ENCODE assay signal across 13 cellular contexts in genomic region chr12:27347779-27348178, GRCh38. TPM values are rescaled to one million over a fixed set of nuclear protein-coding genes. Genes with fewer than 3 reads are reported as not detected.
DNase-seq lines count a peak whose midpoint lies in the region; ATAC-seq, FAIRE-seq and TF ChIP-seq lines count a peak whose summit lies in the region.
"Had no signal": no experiment of that assay in that cellular context is flagged by ENCODE, and none has a peak within 500 bp of the region (broad histone marks: within the 10 kb centered on the region; RNA-seq: fewer than 3 reads in every experiment).

No MANE protein-coding gene starts in this region.

- no peak overlapping the region for H2BK15ac ChIP-seq in H1 (ENCODE audit: low read length)

- H3K36me3 ChIP-seq in HepG2 (replicated peaks in 1 of 2; ENCODE audit: control insufficient read depth in 1 of 2, insufficient read depth in 2 of 2, low read length in 2 of 2) (no peaks in the 10 kb centered on the region), right lobe of liver (no peaks in the 10 kb centered on the region), H1 (ENCODE audit: control insufficient read depth in 2 of 4, insufficient read depth in 4 of 4, low read length in 3 of 4) (no peaks in the 10 kb centered on the region)

- no peak overlapping the region for H4K91ac ChIP-seq in H1 (replicated peaks; ENCODE audit: insufficient read length, low read length)

- peaks cover 5% of the 10 kb centered on the region for H3K79me1 ChIP-seq in H1 (ENCODE audit: low read depth, low read length)

- TF ChIP-seq POLR2A in HepG2 (IDR thresholded peaks at IDR 0.05; ENCODE audit: insufficient read depth in 1 of 2, low read depth in 2 of 2, low read length in 2 of 2) (no peak), right lobe of liver (IDR thresholded peaks at IDR 0.05) (no peak), H1 (IDR thresholded peaks at IDR 0.05; ENCODE audit: control extremely low read depth in 1 of 2, low read depth in 2 of 2, low read length in 2 of 2) (no peak)

- ATAC-seq in HepG2 (no peak), right lobe of liver (no peak), HG03139 (IDR thresholded peaks at IDR 0.05; ENCODE audit: unreplicated experiment) (no peak)
- no peak for ATAC-seq in stimulated activated memory B cell treated with anti-CD40 and anti-IgM and Interleukin-4, amounts not matched to agents 10 μg/mL and 1 μg/mL and 100 μg/mL, for 72 hours

- H3K18ac ChIP-seq in H1 (ENCODE audit: extremely low read depth, low read length) = no peak overlapping the region

- CTCF ChIA-PET in HepG2 (lab: Yijun Ruan, JAX; ENCODE audit: low intra/inter-chr PET ratio, low total read pairs) (no interaction called here), H1 (lab: Charles Lee; ENCODE audit: partially characterized antibody) (interaction anchor here (1.1 to 1.6 kb wide), 3 partner anchors 8 to 39 kb away, joined by 3 to 6 read pairs (median 4); no protein-coding TSS in a partner anchor)

- no peak overlapping the region for H3K4me3 ChIP-seq in HepG2 (replicated peaks in 1 of 3; ENCODE audit: insufficient read depth in 1 of 3, low read depth in 2 of 3, low read length in 3 of 3)
- no peak overlapping the region for H3K4me3 ChIP-seq in right lobe of liver
- H3K4me3 ChIP-seq in H1 (ENCODE audit: extremely low read depth in 1 of 4, insufficient read depth in 2 of 4, low read depth in 3 of 4, low read length in 4 of 4) = no peak overlapping the region

- peaks cover 6% of the 10 kb centered on the region for H3K79me2 ChIP-seq in HepG2 (ENCODE audit: insufficient read depth, low read length)
- H3K79me2 ChIP-seq in H1 (ENCODE audit: control insufficient read depth in 1 of 2, insufficient read depth in 2 of 2, low read length in 2 of 2) = peaks cover 0 to 58% of the 10 kb centered on the region in 2 experiments; a peak in 2 of 4 replicates

- no peak for TF ChIP-seq EP300 in HepG2 (IDR thresholded peaks at IDR 0.05; ENCODE audit: low read depth in 2 of 2, low read length in 2 of 2)
- TF ChIP-seq EP300 in HepG2 (CRISPR knock-in tag; IDR thresholded peaks at IDR 0.05; ENCODE audit: borderline replicate concordance) = no peak
- TF ChIP-seq EP300 in H1 (IDR thresholded peaks at IDR 0.05; ENCODE audit: borderline replicate concordance in 1 of 2, low read depth in 2 of 2, low read length in 2 of 2) = no peak

- H3K4me2 ChIP-seq in HepG2 (ENCODE audit: low read depth, low read length) (no peak overlapping the region), H1 (ENCODE audit: insufficient read depth in 1 of 2, low read depth in 2 of 2, low read length in 2 of 2) (no peak overlapping the region)

- FAIRE-seq in HepG2 (lab: Jason Lieb, UNC) = no peak
- FAIRE-seq in H1 (lab: Jason Lieb, UNC) = no peak
- FAIRE-seq: H54 had no signal

- no peak overlapping the region for H3K4me3 Mint-ChIP-seq in stimulated activated memory B cell treated with anti-CD40 and anti-IgM and Interleukin-4, amounts not matched to agents 10 μg/mL and 1 μg/mL and 100 μg/mL, for 72 hours
- H3K4me3 Mint-ChIP-seq: CD4-positive, CD25-positive, alpha-beta regulatory T cell had no signal

- H4K8ac ChIP-seq in H1 (ENCODE audit: extremely low read depth, insufficient read depth, low read length) = no peak overlapping the region

- no peaks in the 10 kb centered on the region for H3K4me1 Mint-ChIP-seq in stimulated activated memory B cell treated with anti-CD40 and anti-IgM and Interleukin-4, amounts not matched to agents 10 μg/mL and 1 μg/mL and 100 μg/mL, for 72 hours
- H3K4me1 Mint-ChIP-seq: CD4-positive, CD25-positive, alpha-beta regulatory T cell had no signal

- no peak overlapping the region for H3K14ac ChIP-seq in H1 (ENCODE audit: insufficient read length)

- no peak for TF ChIP-seq RAD21 in HepG2 (CRISPR knock-in tag; IDR thresholded peaks at IDR 0.05)
- no peak for TF ChIP-seq RAD21 in H1 (IDR thresholded peaks at IDR 0.05 in 1 of 2, conservative IDR thresholded peaks at IDR 0.05 in 1 of 2; ENCODE audit: low read depth in 2 of 2, low read length in 2 of 2)

- BruUV-seq in HepG2 (replicated peaks; lab: Mats Ljungman, UMichigan) = no TSS peak

- no peak for TF ChIP-seq CTCF in HepG2 (CRISPR knock-in tag; IDR thresholded peaks at IDR 0.05)
- no peak for TF ChIP-seq CTCF in right lobe of liver (IDR thresholded peaks at IDR 0.05)
- TF ChIP-seq CTCF in H1 (IDR thresholded peaks at IDR 0.05; ENCODE audit: control extremely low read depth in 1 of 3, insufficient read depth in 1 of 3, low read depth in 1 of 3, low read length in 3 of 3) = no peak

- DNase-seq in HepG2 (ENCODE audit: low spot score) (no peak), right lobe of liver (no peak), NCI-H69 (lab: John Stamatoyannopoulos, UW) (peak; percentile 82), H1 (ENCODE audit: low read depth in 1 of 2, low spot score in 2 of 2) (no peak), GDM1 (lab: John Stamatoyannopoulos, UW) (no peak), DMS 273 (lab: John Stamatoyannopoulos, UW; ENCODE audit: unreplicated experiment) (no peak)
- DNase-seq: Calu3; CD4-positive, CD25-positive, alpha-beta regulatory T cell; DND-41; NCI-H2029 treated with DMSO at 0.1 percent for 48 hours had no signal

- H3K4me1 ChIP-seq in HepG2 (ENCODE audit: insufficient read depth, low read length) (no peaks in the 10 kb centered on the region), right lobe of liver (no peaks in the 10 kb centered on the region), H1 (replicated peaks in 1 of 4; ENCODE audit: control insufficient read depth in 3 of 4, insufficient read depth in 4 of 4, low read length in 3 of 4) (peaks cover 3 to 10% (median 9%) of the 10 kb centered on the region in 4 experiments; a peak in 4 of 7 replicates)

- H3K56ac ChIP-seq in H1 (replicated peaks; ENCODE audit: insufficient read length, low read depth, low read length) = no peak overlapping the region

- intact Hi-C loops in HepG2 (cut with micrococcal nuclease; ENCODE audit: unreplicated experiment) = no loop called here
- intact Hi-C loops in right lobe of liver (cut with DNase I) = no loop called here

- no peak overlapping the region for H4K5ac ChIP-seq in H1 (ENCODE audit: insufficient read length, low read depth, low read length)

- H2AFZ ChIP-seq in HepG2 (ENCODE audit: low read length) = no peak overlapping the region
- H2AFZ ChIP-seq in H1 (ENCODE audit: low read length) = no peak overlapping the region

- H3K36me3 Mint-ChIP-seq in stimulated activated memory B cell treated with anti-CD40 and anti-IgM and Interleukin-4, amounts not matched to agents 10 μg/mL and 1 μg/mL and 100 μg/mL, for 72 hours = no peaks in the 10 kb centered on the region
- H3K36me3 Mint-ChIP-seq: CD4-positive, CD25-positive, alpha-beta regulatory T cell had no signal

- H3K27ac ChIP-seq in HepG2 (ENCODE audit: extremely low read length, insufficient read depth, low read length) = no peak overlapping the region
- H3K27ac ChIP-seq in right lobe of liver = no peak overlapping the region
- no peak overlapping the region for H3K27ac ChIP-seq in H1 (ENCODE audit: low read depth, low read length)

- H3K27ac Mint-ChIP-seq in stimulated activated memory B cell treated with anti-CD40 and anti-IgM and Interleukin-4, amounts not matched to agents 10 μg/mL and 1 μg/mL and 100 μg/mL, for 72 hours = no peak overlapping the region
- H3K27ac Mint-ChIP-seq: CD4-positive, CD25-positive, alpha-beta regulatory T cell had no signal

- no peaks in the 10 kb centered on the region for H3K23me2 ChIP-seq in H1 (ENCODE audit: low read depth, low read length)

- H3K23ac ChIP-seq in H1 (ENCODE audit: insufficient read length) = no peak overlapping the region

- no peaks in the 10 kb centered on the region for H3K9me3 Mint-ChIP-seq in stimulated activated memory B cell treated with anti-CD40 and anti-IgM and Interleukin-4, amounts not matched to agents 10 μg/mL and 1 μg/mL and 100 μg/mL, for 72 hours

- H3K9ac ChIP-seq in HepG2 (ENCODE audit: insufficient read depth, low read depth, low read length) (no peak overlapping the region), H1 (replicated peaks in 1 of 4; ENCODE audit: extremely low read depth in 1 of 4, low read depth in 3 of 4, low read length in 3 of 4) (no peak overlapping the region)

- H2BK20ac ChIP-seq in H1 (ENCODE audit: low read length) = no peak overlapping the region

- no peaks in the 10 kb centered on the region for H3K27me3 ChIP-seq in HepG2 (ENCODE audit: control insufficient read depth in 1 of 2, insufficient read depth in 2 of 2, low read length in 2 of 2)
- H3K27me3 ChIP-seq in right lobe of liver = no peaks in the 10 kb centered on the region
- no peaks in the 10 kb centered on the region for H3K27me3 ChIP-seq in H1 (replicated peaks in 1 of 4; ENCODE audit: control insufficient read depth in 3 of 4, extremely low read depth in 1 of 4, insufficient read depth in 3 of 4, low read length in 3 of 4)

- no peak overlapping the region for H2BK12ac ChIP-seq in H1 (ENCODE audit: low read depth, low read length)

- in situ Hi-C loops in HepG2 (cut with HindIII; ENCODE audit: extremely low pct_ligation_motif_present, low pct_unique_long_range_greater_than_20kb) = no loop called here

- POLR2A ChIA-PET in HepG2 (lab: Yijun Ruan, JAX) (no interaction called here), H1 (lab: Charles Lee; ENCODE audit: partially characterized antibody) (no interaction called here)

- no peak overlapping the region for H3K4ac ChIP-seq in H1 (replicated peaks; ENCODE audit: insufficient read length, low read depth, low read length)

- H2AK5ac ChIP-seq in H1 (ENCODE audit: low read depth, low read length) = no peak overlapping the region

- H3K9me3 ChIP-seq in HepG2 (ENCODE audit: low read length) = no peaks in the 10 kb centered on the region
- no peaks in the 10 kb centered on the region for H3K9me3 ChIP-seq in right lobe of liver
- no peaks in the 10 kb centered on the region for H3K9me3 ChIP-seq in H1 (ENCODE audit: insufficient read depth in 2 of 2, low read depth in 1 of 2, low read length in 1 of 2)

- H2BK5ac ChIP-seq in H1 (ENCODE audit: low read depth, low read length) = no peak overlapping the region

- no peak overlapping the region for H2BK120ac ChIP-seq in H1 (replicated peaks; ENCODE audit: low read depth, low read length)

- H4K20me1 ChIP-seq in HepG2 (ENCODE audit: insufficient read depth, low read length) (no peaks in the 10 kb centered on the region), H1 (replicated peaks in 1 of 2; ENCODE audit: control insufficient read depth in 1 of 2, insufficient read depth in 2 of 2, low read length in 2 of 2) (peaks cover 2 to 10% of the 10 kb centered on the region in 2 experiments)

- 14% methylated on average over 2 of the region's 2 CpGs for WGBS in HepG2 (ENCODE audit: low lambda C conversion rate)
- 45% methylated on average over 2 of the region's 2 CpGs for WGBS in right lobe of liver (ENCODE audit: insufficient coverage, low coverage, low lambda C conversion rate, missing lambda C conversion rate)
- WGBS in H1 (ENCODE audit: extremely low coverage in 1 of 2, insufficient coverage in 1 of 2, insufficient read length in 1 of 2, insufficient replicate concordance in 2 of 2, low coverage in 1 of 2, low lambda C conversion rate in 2 of 2, missing lambda C conversion rate in 1 of 2), 2 experiments = 86% methylated on average over 2 of the region's 2 CpGs; no CpG with 5 or more reads in 1 of the 2 experiments

- H3K27me3 Mint-ChIP-seq in stimulated activated memory B cell treated with anti-CD40 and anti-IgM and Interleukin-4, amounts not matched to agents 10 μg/mL and 1 μg/mL and 100 μg/mL, for 72 hours = no peaks in the 10 kb centered on the region

RNA-seq across cellular contexts. Expression of gene BMAL2, which starts 15.1 kb away (rescaled TPM):
- 27.4 and 37.1 TPM in 2 replicates for total RNA-seq in HepG2 (2016; rRNA removed; fragmentation: Illumina TruSeq; extraction: Trizol)
- 37.5 and 44.9 TPM in 2 replicates for total RNA-seq in HepG2 (2016; cell fraction: cytosol; rRNA removed; fragmentation: Illumina TruSeq; extraction: Trizol; ENCODE audit: low read depth)
- total RNA-seq in HepG2 (2016; cell fraction: insoluble cytoplasmic fraction; rRNA removed; fragmentation: Illumina TruSeq; extraction: Trizol) = 26.8 and 36.0 TPM in 2 replicates
- 68.9 and 79.0 TPM in 2 replicates for total RNA-seq in HepG2 (2016; cell fraction: membrane; rRNA removed; fragmentation: Illumina TruSeq; extraction: Trizol)
- 12.4 and 15.0 TPM in 2 replicates for total RNA-seq in HepG2 (2016; cell fraction: nucleus; rRNA removed; fragmentation: Illumina TruSeq; extraction: Trizol)
- polyA plus RNA-seq in HepG2 (2011; rRNA removed) = 3.7 and 4.8 TPM in 2 replicates
- polyA plus RNA-seq in HepG2 (2011; cell fraction: cytosol; rRNA removed) = 1.7 and 2.6 TPM in 2 replicates
- polyA plus RNA-seq in HepG2 (2011; cell fraction: nucleus; rRNA removed) = 1.1 and 1.2 TPM in 2 replicates
- 4.4 and 5.5 TPM in 2 replicates for polyA plus RNA-seq in HepG2 (2012)
- 38.8 and 41.5 TPM in 2 replicates for polyA plus RNA-seq in HepG2 (2016; cell fraction: cytosol; fragmentation: Illumina TruSeq; extraction: Trizol; ENCODE audit: low read depth)
- polyA plus RNA-seq in HepG2 (2016; cell fraction: insoluble cytoplasmic fraction; fragmentation: Illumina TruSeq; extraction: Trizol; ENCODE audit: low read depth) = 22.0 and 22.8 TPM in 2 replicates
- polyA plus RNA-seq in HepG2 (2016; cell fraction: membrane; fragmentation: Illumina TruSeq; extraction: Trizol; ENCODE audit: low read depth) = 46.5 and 53.9 TPM in 2 replicates
- 12.6 TPM in 2 replicates for polyA plus RNA-seq in HepG2 (2016; cell fraction: nucleus; fragmentation: Illumina TruSeq; extraction: Trizol; ENCODE audit: insufficient read depth, low read depth)
- 2.2 and 7.6 TPM in 2 replicates for polyA minus RNA-seq in HepG2 (2011; rRNA and poly(A)+ RNA removed; ENCODE audit: low replicate concordance)
- 6.4 and 9.6 TPM in 2 replicates for polyA minus RNA-seq in HepG2 (2011; cell fraction: cytosol; rRNA and poly(A)+ RNA removed)
- polyA minus RNA-seq in HepG2 (2011; cell fraction: nucleus; rRNA and poly(A)+ RNA removed) = 4.9 and 9.3 TPM in 2 replicates
- total RNA-seq in right lobe of liver = 10 to 100 TPM in 1 of 6 experiments, 1 to 10 TPM in 5; 2.6 to 22.5 (median 4.3) TPM
- total RNA-seq in H1 (2021; fragmentation: NEBNext Ultra II Directional; extraction: Animal tissue kit (Norgen Biotek cat#: 25700)) = 20.6 and 22.8 TPM in 2 replicates
- 1.8 and 3.2 TPM in 2 replicates for polyA plus RNA-seq in H1 (2011; rRNA removed)
- 3.4 TPM for polyA plus RNA-seq in H1 (2011; cell fraction: cytosol; rRNA removed)
- 3.8 TPM for polyA plus RNA-seq in H1 (2011; cell fraction: nucleus; rRNA removed)
- 7.4 to 11.0 TPM (median 9.1 TPM) in 4 replicates for polyA plus RNA-seq in H1 (2012, experiment 1 of 2)
- polyA plus RNA-seq in H1 (2012, experiment 2 of 2) = 0.96 TPM
- 9.2 TPM for polyA plus RNA-seq in H1 (2013, experiment 1 of 2)
- polyA plus RNA-seq in H1 (2013, experiment 2 of 2) = 8.0 TPM
- 9.8 and 13.0 TPM in 2 replicates for polyA minus RNA-seq in H1 (2011; rRNA and poly(A)+ RNA removed)
- polyA minus RNA-seq in H1 (2011; cell fraction: cytosol; rRNA and poly(A)+ RNA removed) = 6.4 TPM
- 20.3 TPM for polyA minus RNA-seq in H1 (2011; cell fraction: nucleus; rRNA and poly(A)+ RNA removed)

Comparison
In these comparisons a context has a peak if more than half of its experiments do, and no peak if none do; other contexts are left out.
1. Of the 41 proteins assayed by ChIP-seq in both HepG2 and H1: peak only in HepG2: none; only in H1: none; in both: CEBPB; in neither: 40.